19 cellular contexts compared by ENCODE assay signal in the genomic region with DNA sequence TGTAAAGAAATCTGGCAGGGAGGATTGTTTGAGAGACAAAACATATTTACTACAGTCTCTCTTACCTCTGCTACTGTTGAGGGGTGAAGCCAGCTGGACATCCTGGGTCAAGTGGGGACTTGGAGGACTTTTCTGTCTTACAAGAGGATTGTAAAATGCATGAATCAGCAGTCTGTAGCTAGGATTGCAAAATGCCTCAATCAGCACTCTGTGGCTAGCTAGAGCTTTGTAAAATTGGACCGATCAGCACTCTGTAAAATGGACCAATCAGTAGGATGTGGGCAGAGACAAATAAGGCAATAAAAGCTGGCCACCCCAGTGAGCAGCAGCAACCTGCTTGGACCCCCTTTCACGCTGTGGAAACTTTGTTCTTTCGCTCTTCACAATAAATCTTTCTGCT.
"Had no signal": no experiment of that assay in that cellular context is flagged by ENCODE, and none has a peak within 500 bp of the region (broad histone marks: within the 10 kb centered on the region; RNA-seq: fewer than 3 reads in every experiment).

No MANE protein-coding gene starts in this region.

- H3K4me3 Mint-ChIP-seq: activated CD4-positive, alpha-beta memory T cell treated with anti-CD3 and anti-CD28 coated beads for 36 hours; activated CD8-positive, alpha-beta memory T cell treated with anti-CD3 and anti-CD28 coated beads, Interleukin-2, amount 10 ng/mL, durations not matched to agents 7 days and 5 days; memory B cell; naive thymus-derived CD4-positive, alpha-beta T cell had no signal

- H3K4me1 ChIP-seq: colonic mucosa, esophagus squamous epithelium, pancreas had no signal

- H3K4me3 ChIP-seq: colonic mucosa, esophagus squamous epithelium, mucosa of descending colon, pancreas had no signal

- H3K27ac ChIP-seq: colonic mucosa, esophagus squamous epithelium, pancreas, VCaP had no signal

- H3K36me3 ChIP-seq: colonic mucosa, esophagus squamous epithelium, pancreas had no signal

- H3K9me3 ChIP-seq: colonic mucosa, pancreas had no signal

- ATAC-seq: activated CD8-positive, alpha-beta memory T cell treated with anti-CD3 and anti-CD28 coated beads, Interleukin-2, amount 10 ng/mL, durations not matched to agents 7 days and 5 days; left ventricle myocardium superior; mucosa of descending colon; naive thymus-derived CD4-positive, alpha-beta T cell; sciatic nerve; stimulated activated naive CD8-positive, alpha-beta T cell treated with anti-CD3 and anti-CD28 coated beads, Interleukin-15, Interleukin-2, amounts not matched to agents 100 U/mL and 50 U/mL, for 24 hours had no signal

- H3K27me3 Mint-ChIP-seq: activated CD4-positive, alpha-beta memory T cell treated with anti-CD3 and anti-CD28 coated beads for 36 hours; activated CD8-positive, alpha-beta memory T cell treated with anti-CD3 and anti-CD28 coated beads, Interleukin-2, amount 10 ng/mL, durations not matched to agents 7 days and 5 days; memory B cell; naive thymus-derived CD4-positive, alpha-beta T cell had no signal

- DNase-seq: activated CD4-positive, alpha-beta memory T cell treated with anti-CD3 and anti-CD28 coated beads for 36 hours; activated CD8-positive, alpha-beta memory T cell treated with anti-CD3 and anti-CD28 coated beads, Interleukin-2, amount 10 ng/mL, durations not matched to agents 7 days and 5 days; activated naive CD4-positive, alpha-beta T cell treated with anti-CD3 and anti-CD28 coated beads, Interleukin-2, amount 50 U/mL, for 16 hours; activated T-cell treated with anti-CD3 and anti-CD28 coated beads, Interleukin-2, amount 50 U/mL, for 1 hour; colonic mucosa; esophagus squamous epithelium; hippocampal formation; kidney glomerular epithelial cell; left ventricle myocardium superior; mucosa of descending colon; naive thymus-derived CD4-positive, alpha-beta T cell; pancreas; stimulated activated naive CD8-positive, alpha-beta T cell treated with anti-CD3 and anti-CD28 coated beads, Interleukin-15, Interleukin-2, amounts not matched to agents 100 U/mL and 50 U/mL, for 24 hours; T1000; trophoblast cell had no signal

- H3K27me3 ChIP-seq: colonic mucosa, esophagus squamous epithelium, pancreas had no signal

- H3K4me1 Mint-ChIP-seq: activated CD8-positive, alpha-beta memory T cell treated with anti-CD3 and anti-CD28 coated beads, Interleukin-2, amount 10 ng/mL, durations not matched to agents 7 days and 5 days; memory B cell; naive thymus-derived CD4-positive, alpha-beta T cell had no signal

- H3K36me3 Mint-ChIP-seq: activated CD4-positive, alpha-beta memory T cell treated with anti-CD3 and anti-CD28 coated beads for 36 hours; activated CD8-positive, alpha-beta memory T cell treated with anti-CD3 and anti-CD28 coated beads, Interleukin-2, amount 10 ng/mL, durations not matched to agents 7 days and 5 days; memory B cell; naive thymus-derived CD4-positive, alpha-beta T cell had no signal

- H3K27ac Mint-ChIP-seq: activated CD4-positive, alpha-beta memory T cell treated with anti-CD3 and anti-CD28 coated beads for 36 hours; activated CD8-positive, alpha-beta memory T cell treated with anti-CD3 and anti-CD28 coated beads, Interleukin-2, amount 10 ng/mL, durations not matched to agents 7 days and 5 days; activated T-helper 2 cell treated with anti-CD3 and anti-CD28 coated beads, Interferon-gamma antibody, Interleukin-2, Interleukin-4, amounts not matched to agents 10 μg/mL and 5 μg/mL and 100 μg/mL, durations not matched to agents 14 hours and 24 hours and 36 hours; memory B cell; naive thymus-derived CD4-positive, alpha-beta T cell had no signal
